1 cellular context compared by ENCODE assay signal in genomic region chr18:63183263-63183662, GRCh38.
TF ChIP-seq lines count a peak whose summit lies in the region.

No MANE protein-coding gene starts in this region.

TF ChIP-seq in GM12878, 131 proteins besides CTCF, POLR2A, EP300 and RAD21 (continued from another document):
- TF ChIP-seq CUX1 (IDR thresholded peaks at IDR 0.05; ENCODE audit: insufficient replicate concordance, low read depth, low read length) (no peak), ZNF274 (IDR thresholded peaks at IDR 0.05; ENCODE audit: insufficient read depth, insufficient read length) (no peak), TBL1XR1 (IDR thresholded peaks at IDR 0.05; ENCODE audit: low read depth, low read length) (no peak), ATF7 (IDR thresholded peaks at IDR 0.05; ENCODE audit: low read depth) (no peak), ATF3 (IDR thresholded peaks at IDR 0.05; ENCODE audit: borderline replicate concordance, extremely low read depth, low read depth, low read length) (no peak), WRNIP1 (IDR thresholded peaks at IDR 0.05; ENCODE audit: borderline replicate concordance, low read depth, low read length) (no peak), PKNOX1 (IDR thresholded peaks at IDR 0.05) (no peak), ZBTB33 (IDR thresholded peaks at IDR 0.05) (no peak), ASH2L (IDR thresholded peaks at IDR 0.05; ENCODE audit: borderline replicate concordance, low read depth) (no peak), NKRF (conservative IDR thresholded peaks at IDR 0.05) (no peak), SMARCA5 (IDR thresholded peaks at IDR 0.05) (no peak), MXI1 (IDR thresholded peaks at IDR 0.05; ENCODE audit: low read depth, low read length) (no peak), EZH2 (IDR thresholded peaks at IDR 0.05; ENCODE audit: borderline replicate concordance, control insufficient read depth, low read depth, low read length) (no peak), MLLT1 (IDR thresholded peaks at IDR 0.05) (no peak), JUNB (IDR thresholded peaks at IDR 0.05) (no peak), BACH1 (IDR thresholded peaks at IDR 0.05; ENCODE audit: borderline replicate concordance) (no peak)
